In genomic region chr1:32500387-32501209, GRCh38 we compare ENCODE assay signal across 1 cellular context.
TF ChIP-seq lines count a peak whose summit lies in the region.

No MANE protein-coding gene starts in this region.

TF ChIP-seq in HepG2, 621 proteins besides CTCF, POLR2A, EP300 and RAD21 (continued from another document):
- TF ChIP-seq ARNT2 (CRISPR knock-in tag; IDR thresholded peaks at IDR 0.05; ENCODE audit: low read depth): no peak
- 0 out of 2 replicates have a peak, but pooled peaks have one; percentile 59 for TF ChIP-seq ZBTB2 (CRISPR knock-in tag; IDR thresholded peaks at IDR 0.05; ENCODE audit: low read depth)
- TF ChIP-seq MAX (IDR thresholded peaks at IDR 0.05): 0 out of 2 replicates have a peak, but pooled peaks have one; percentile 10
- peak; percentile 42; the same call in 1 of the 2 replicates for TF ChIP-seq HOXA3 (CRISPR knock-in tag; IDR thresholded peaks at IDR 0.05)
- TF ChIP-seq SKI (IDR thresholded peaks at IDR 0.05; ENCODE audit: partially characterized antibody): peak; percentile 86
- TF ChIP-seq ZNF367 (CRISPR knock-in tag; IDR thresholded peaks at IDR 0.05; ENCODE audit: borderline replicate concordance): peak; percentile 46; the same call in 1 of the 2 replicates
- TF ChIP-seq MYC (CRISPR knock-in tag; IDR thresholded peaks at IDR 0.05; ENCODE audit: borderline replicate concordance): 0 out of 2 replicates have a peak, but pooled peaks have one; percentile 3
- TF ChIP-seq ZNF431 (CRISPR knock-in tag; IDR thresholded peaks at IDR 0.05; ENCODE audit: borderline replicate concordance, low read depth): 0 out of 2 replicates have a peak, but pooled peaks have one; percentile 5
- TF ChIP-seq ZNF563 (CRISPR knock-in tag; IDR thresholded peaks at IDR 0.05): peak; percentile 30; the same call in 1 of the 2 replicates
- TF ChIP-seq TMF1 (CRISPR knock-in tag; IDR thresholded peaks at IDR 0.05; ENCODE audit: low read depth): 0 out of 2 replicates have a peak, but pooled peaks have one; percentile 42
- TF ChIP-seq CREB1 (IDR thresholded peaks at IDR 0.05): no peak
- no peak for TF ChIP-seq CREB1 (CRISPR knock-in tag; IDR thresholded peaks at IDR 0.05)
- TF ChIP-seq CSRNP2 (CRISPR knock-in tag; conservative IDR thresholded peaks at IDR 0.05; ENCODE audit: low read depth): no peak
- 0 out of 2 replicates have a peak, but pooled peaks have one; percentile 49 for TF ChIP-seq ZNF616 (CRISPR knock-in tag; IDR thresholded peaks at IDR 0.05; ENCODE audit: low read depth)
- TF ChIP-seq UBTF (CRISPR knock-in tag; IDR thresholded peaks at IDR 0.05): peak; percentile 75; the same call in 1 of the 2 replicates
- no peak for TF ChIP-seq PPARG (CRISPR knock-in tag; conservative IDR thresholded peaks at IDR 0.05)
- TF ChIP-seq ZNF777 (CRISPR knock-in tag; IDR thresholded peaks at IDR 0.05): peak; percentile 96
- peak; percentile 70; the same call in 1 of the 2 replicates for TF ChIP-seq ZNF142 (CRISPR knock-in tag; IDR thresholded peaks at IDR 0.05)
- TF ChIP-seq ZNF776 (CRISPR knock-in tag; IDR thresholded peaks at IDR 0.05): peak; percentile 78; the same call in 1 of the 2 replicates
- TF ChIP-seq ZFX (CRISPR knock-in tag; IDR thresholded peaks at IDR 0.05; ENCODE audit: low read depth): peak; percentile 62
- peak; percentile 58 for TF ChIP-seq YEATS4 (CRISPR knock-in tag; IDR thresholded peaks at IDR 0.05; ENCODE audit: borderline replicate concordance)
- TF ChIP-seq SP4 (CRISPR knock-in tag; IDR thresholded peaks at IDR 0.05): peak; percentile 43; the same call in 1 of the 2 replicates
- TF ChIP-seq ZNF687 (CRISPR knock-in tag; IDR thresholded peaks at IDR 0.05): peak; percentile 62
- TF ChIP-seq ZFY (CRISPR knock-in tag; IDR thresholded peaks at IDR 0.05): peak; percentile 70
- no peak for TF ChIP-seq ZFP41 (CRISPR knock-in tag; IDR thresholded peaks at IDR 0.05; ENCODE audit: borderline replicate concordance)
- 0 out of 2 replicates have a peak, but pooled peaks have one; percentile 20 for TF ChIP-seq ZNF607 (CRISPR knock-in tag; IDR thresholded peaks at IDR 0.05; ENCODE audit: borderline replicate concordance)
- peak in 1 of 2 experiments; percentile 53; a peak in 1 of 4 replicates for TF ChIP-seq HMGXB4 (CRISPR knock-in tag; IDR thresholded peaks at IDR 0.05; ENCODE audit: borderline replicate concordance in 1 of 2, low read depth in 1 of 2)
- TF ChIP-seq CREBL2 (CRISPR knock-in tag; IDR thresholded peaks at IDR 0.05; ENCODE audit: borderline replicate concordance): peak; percentile 42; the same call in 1 of the 2 replicates
- TF ChIP-seq NFKB2 (CRISPR knock-in tag; IDR thresholded peaks at IDR 0.05; ENCODE audit: borderline replicate concordance): peak; percentile 62; the same call in 1 of the 2 replicates
- TF ChIP-seq GFI1 (CRISPR knock-in tag; IDR thresholded peaks at IDR 0.05; ENCODE audit: borderline replicate concordance): no peak
- TF ChIP-seq SP2 (CRISPR knock-in tag; IDR thresholded peaks at IDR 0.05): peak; percentile 15; the same call in 1 of the 2 replicates
- no peak for TF ChIP-seq YEATS2 (CRISPR knock-in tag; IDR thresholded peaks at IDR 0.05; ENCODE audit: borderline replicate concordance)
- peak; percentile 47; the same call in 1 of the 2 replicates for TF ChIP-seq ZNF574 (CRISPR knock-in tag; IDR thresholded peaks at IDR 0.05)
- peak; percentile 31 for TF ChIP-seq HNRNPLL (IDR thresholded peaks at IDR 0.05; ENCODE audit: low read depth, low read length, poor library complexity, severe bottlenecking)
- TF ChIP-seq GABPB1 (CRISPR knock-in tag; IDR thresholded peaks at IDR 0.05): peak; percentile 25; the same call in 1 of the 2 replicates
